Comparison of ENCODE assay signal across 11 cellular contexts in the genomic region with DNA sequence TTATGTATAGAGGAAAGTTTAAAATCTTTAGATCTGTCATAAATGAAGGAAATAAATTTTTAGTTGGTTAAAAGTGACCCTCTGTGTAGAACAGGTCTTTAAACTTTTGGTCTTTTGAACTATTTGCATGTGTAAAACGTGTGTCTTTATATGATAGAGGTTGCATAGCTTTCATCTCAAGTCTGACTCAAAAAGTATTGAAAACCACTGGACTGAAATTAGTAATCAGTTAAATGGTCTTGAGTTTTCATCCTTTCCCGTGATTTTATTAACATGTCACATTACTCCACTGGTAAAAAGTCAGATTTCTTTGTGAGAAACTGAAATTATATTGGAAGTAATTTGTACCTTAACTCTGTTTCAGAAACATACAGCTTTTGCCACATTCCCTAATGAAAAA. TPM values are rescaled to one million over a fixed set of nuclear protein-coding genes. Genes with fewer than 3 reads are reported as not detected.
A peak's percentile ranks its signal among the peaks of the same experiment; 100 is the strongest.
DNase-seq lines count a peak whose midpoint lies in the region; ATAC-seq, FAIRE-seq and TF ChIP-seq lines count a peak whose summit lies in the region.
"Had no signal": no experiment of that assay in that cellular context is flagged by ENCODE, and none has a peak within 500 bp of the region (broad histone marks: within the 10 kb centered on the region; RNA-seq: fewer than 3 reads in every experiment).

No MANE protein-coding gene starts in this region.

- no peak overlapping the region for H3K27ac ChIP-seq in ovary

- no peak for TF ChIP-seq POLR2A in GM12892 (IDR thresholded peaks at IDR 0.05; ENCODE audit: low read depth, low read length)
- no peak for TF ChIP-seq POLR2A in ovary (IDR thresholded peaks at IDR 0.05)

- no peaks in the 10 kb centered on the region for H3K9me3 ChIP-seq in ovary

- no peak for TF ChIP-seq EP300 in ovary (IDR thresholded peaks at IDR 0.05)

- peaks cover 2% of the 10 kb centered on the region for H3K4me1 ChIP-seq in ovary (ENCODE audit: insufficient read depth)

- peaks cover 37 to 56% of the 10 kb centered on the region in 2 donors for H3K4me1 Mint-ChIP-seq in effector memory CD8-positive, alpha-beta T cell (ENCODE audit: low read depth in 2 of 2)

- H3K27me3 Mint-ChIP-seq in effector memory CD8-positive, alpha-beta T cell: no peaks in the 10 kb centered on the region

- H3K27me3 ChIP-seq in ovary: no peaks in the 10 kb centered on the region

- WGBS in ovary, 3 donors: 60 to 66% (median 65%) methylated on average over 2 of the region's 2 CpGs

- H3K4me3 ChIP-seq in LNCaP clone FGC (ENCODE audit: low read depth, low read length) (peak overlapping the region; percentile 86; the same call in 1 of the 2 replicates), ovary (peak overlapping the region; percentile 93)

- H3K36me3 Mint-ChIP-seq in effector memory CD8-positive, alpha-beta T cell (ENCODE audit: insufficient read depth): peaks cover 20% of the 10 kb centered on the region

- peak overlapping the region; percentile 98 for H3K4me3 Mint-ChIP-seq in effector memory CD8-positive, alpha-beta T cell

- intact Hi-C loops in ovary (cut with DNase I): no loop called here

- DNase-seq in GM12892 (ENCODE audit: insufficient read length): no peak
- no peak for DNase-seq in LNCaP clone FGC (ENCODE audit: low read depth)
- DNase-seq in effector memory CD8-positive, alpha-beta T cell: no peak
- no peak for DNase-seq in ovary
- no peak for DNase-seq in globus pallidus (ENCODE audit: low spot score)
- DNase-seq in activated CD4-positive, CD25-positive, alpha-beta regulatory T cell (lab: John Stamatoyannopoulos, UW): no peak
- no peak for DNase-seq in SW 1271 (lab: John Stamatoyannopoulos, UW)
- DNase-seq: activated gamma-delta T cell treated with Interleukin-2 at 50 U/mL for 16 hours, islet precursor cell, OCI-M1 had no signal

- no peaks in the 10 kb centered on the region for H3K36me3 ChIP-seq in ovary

- peak overlapping the region; percentile 97 to 99 for H3K27ac Mint-ChIP-seq in effector memory CD8-positive, alpha-beta T cell

- ATAC-seq in effector memory CD8-positive, alpha-beta T cell (replicated peaks): no peak
- no peak for ATAC-seq in HG02981 (IDR thresholded peaks at IDR 0.05; ENCODE audit: unreplicated experiment)

- H3K9me3 Mint-ChIP-seq in effector memory CD8-positive, alpha-beta T cell: no peaks in the 10 kb centered on the region

- peak; percentile 9 for FAIRE-seq in GM12892 (lab: Jason Lieb, UNC)

- TF ChIP-seq CTCF in LNCaP clone FGC (IDR thresholded peaks at IDR 0.05; ENCODE audit: control insufficient read depth, extremely low read depth, insufficient read depth) (no peak), ovary (IDR thresholded peaks at IDR 0.05) (no peak)

RNA-seq across cellular contexts. Expression of gene RNPC3, which starts 1.8 kb away (rescaled TPM):
- polyA plus RNA-seq in GM12892 (2012; ENCODE audit: missing spikeins): 29.2 TPM
- total RNA-seq in ovary: 10 to 100 TPM; 21.6 to 70.2 (median 33.0) TPM
- polyA plus RNA-seq in ovary: 10 to 100 TPM; 20.7 to 30.0 TPM

RNA-seq across cellular contexts. Expression of gene AMY2B, which starts 44.1 kb away (rescaled TPM):
- 11.2 TPM for polyA plus RNA-seq in GM12892 (2012; ENCODE audit: missing spikeins)
- total RNA-seq in ovary: 10 to 100 TPM; 25.1 to 59.7 (median 31.6) TPM
- 10 to 100 TPM; 16.3 to 17.4 TPM for polyA plus RNA-seq in ovary
